In genomic region chr11:69055598-69056516, GRCh38 we compare ENCODE assay signal across 1 cellular context.
TF ChIP-seq lines count a peak whose summit lies in the region.

No MANE protein-coding gene starts in this region.

TF ChIP-seq in HepG2, 621 proteins besides CTCF, POLR2A, EP300 and RAD21 (continued from another document):
- no peak for TF ChIP-seq ZFP36L1 (CRISPR knock-in tag; IDR thresholded peaks at IDR 0.05)
- no peak for TF ChIP-seq ZBTB1 (CRISPR knock-in tag; IDR thresholded peaks at IDR 0.05; ENCODE audit: borderline replicate concordance)
- no peak for TF ChIP-seq AGO2 (optimal IDR thresholded peaks at IDR 0.05; ENCODE audit: low read depth, low read length)
- TF ChIP-seq CENPT (CRISPR knock-in tag; IDR thresholded peaks at IDR 0.05; ENCODE audit: low read depth), result no peak
- no peak for TF ChIP-seq RNF2 (conservative IDR thresholded peaks at IDR 0.05; ENCODE audit: low read depth)
- no peak for TF ChIP-seq SP4 (CRISPR knock-in tag; IDR thresholded peaks at IDR 0.05)
- TF ChIP-seq NFE2 (CRISPR knock-in tag; IDR thresholded peaks at IDR 0.05), result no peak
- no peak for TF ChIP-seq THAP7 (CRISPR knock-in tag; IDR thresholded peaks at IDR 0.05)
- no peak for TF ChIP-seq ZFP41 (CRISPR knock-in tag; IDR thresholded peaks at IDR 0.05; ENCODE audit: borderline replicate concordance)
- no peak for TF ChIP-seq RERE (CRISPR knock-in tag; IDR thresholded peaks at IDR 0.05; ENCODE audit: low read depth)
- TF ChIP-seq FLYWCH1 (CRISPR knock-in tag; IDR thresholded peaks at IDR 0.05), result no peak
- TF ChIP-seq ZNF891 (CRISPR knock-in tag; IDR thresholded peaks at IDR 0.05), result no peak
- no peak for TF ChIP-seq REPIN1 (CRISPR knock-in tag; IDR thresholded peaks at IDR 0.05; ENCODE audit: borderline replicate concordance, low read depth)
TF ChIP-seq in HepG2: peak in this region for 0.
